Comparison of ENCODE assay signal across 1 cellular context in genomic region chr15:64861331-64861730, GRCh38.
TF ChIP-seq lines count a peak whose summit lies in the region.

No MANE protein-coding gene starts in this region.

TF ChIP-seq in HepG2, 621 proteins besides CTCF, POLR2A, EP300 and RAD21:
- no peak for TF ChIP-seq ZNF766 (CRISPR knock-in tag; IDR thresholded peaks at IDR 0.05; ENCODE audit: borderline replicate concordance)
- TF ChIP-seq CAMTA2 (CRISPR knock-in tag; IDR thresholded peaks at IDR 0.05; ENCODE audit: borderline replicate concordance): no peak
- TF ChIP-seq ZNF576 (CRISPR knock-in tag; IDR thresholded peaks at IDR 0.05): no peak
- TF ChIP-seq HNRNPH1 (optimal IDR thresholded peaks at IDR 0.05; ENCODE audit: low read depth, low read length): no peak
- no peak for TF ChIP-seq BCL6 (CRISPR knock-in tag; IDR thresholded peaks at IDR 0.05)
- no peak for TF ChIP-seq GABPA (IDR thresholded peaks at IDR 0.05; ENCODE audit: low read depth, low read length)
- TF ChIP-seq GABPA (CRISPR knock-in tag; IDR thresholded peaks at IDR 0.05; ENCODE audit: low read depth): peak; percentile 36; the same call in 1 of the 2 replicates
- TF ChIP-seq ZNF615 (CRISPR knock-in tag; IDR thresholded peaks at IDR 0.05; ENCODE audit: borderline replicate concordance): no peak
